Comparison of ENCODE assay signal across 8 cellular contexts in the genomic region with DNA sequence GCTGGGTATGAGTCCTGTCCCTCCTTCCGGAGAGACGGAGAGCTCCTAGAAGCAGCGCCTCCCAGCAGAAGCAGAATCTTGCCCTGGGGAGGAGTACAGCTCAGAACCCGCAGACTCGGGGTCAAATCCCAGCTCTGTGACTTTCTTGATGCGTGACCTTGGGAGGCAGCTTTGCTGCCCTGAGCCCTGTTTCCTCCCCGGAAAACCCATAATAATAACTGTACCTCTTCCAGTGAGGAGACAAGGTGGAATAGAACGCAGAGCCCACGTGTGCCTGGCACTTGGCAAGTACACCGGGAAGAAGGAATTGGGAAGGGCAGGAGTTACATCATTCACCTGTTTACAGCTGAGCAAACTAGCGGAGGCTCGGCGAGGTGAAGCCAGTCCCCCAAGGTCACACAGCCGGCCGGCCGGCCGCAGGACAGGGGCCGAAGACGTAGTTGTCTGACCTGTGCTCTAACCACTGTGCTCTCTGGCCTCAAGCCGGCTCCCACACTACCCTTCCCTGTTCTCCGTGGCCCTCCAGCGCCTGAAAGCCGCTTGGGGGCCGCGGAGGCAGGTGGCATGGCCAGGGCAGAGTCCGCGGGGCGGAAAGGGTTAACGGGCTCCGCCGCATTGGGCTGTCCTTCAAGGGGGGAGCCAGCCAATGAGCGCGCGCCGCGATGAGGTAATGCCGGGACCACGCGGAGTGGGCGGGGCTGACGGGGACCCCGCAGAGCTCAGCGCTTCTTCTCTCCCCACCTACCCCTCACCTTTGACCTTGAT.
DNase-seq lines count a peak whose midpoint lies in the region; ATAC-seq and TF ChIP-seq lines count a peak whose summit lies in the region.

No MANE protein-coding gene starts in this region.

- TF ChIP-seq CTCF in HFF-Myc (IDR thresholded peaks at IDR 0.05; ENCODE audit: low read depth, low read length, missing control alignments): no peak
- TF ChIP-seq CTCF in liver (IDR thresholded peaks at IDR 0.05; ENCODE audit: low read depth, low read length, missing input control): no peak

- WGBS in liver: 7% methylated on average over 43 of the region's 43 CpGs

- H3K9me3 ChIP-seq in duodenal mucosa (ENCODE audit: control insufficient read depth in 1 of 2, low read length in 2 of 2) (no peaks in the 10 kb centered on the region), liver (ENCODE audit: control insufficient read depth in 4 of 4, low read length in 3 of 4) (no peaks in the 10 kb centered on the region)

- H3K4me3 ChIP-seq in HFF-Myc (replicated peaks; ENCODE audit: low read depth, low read length) (peak overlapping the region; percentile 49), duodenal mucosa (ENCODE audit: low read depth in 1 of 2, low read length in 2 of 2) (peak overlapping the region; percentile 80 to 87), liver (ENCODE audit: low read depth in 1 of 3, low read length in 3 of 3) (peak overlapping the region; percentile 46 to 75 (median 63))

- TF ChIP-seq RAD21 in liver (IDR thresholded peaks at IDR 0.05): peak; percentile 23 to 45

- H3K36me3 ChIP-seq in duodenal mucosa (ENCODE audit: control insufficient read depth in 1 of 2, insufficient read depth in 2 of 2, low read length in 2 of 2): peaks cover 0 to 7% of the 10 kb centered on the region in 2 donors
- H3K36me3 ChIP-seq in liver (ENCODE audit: control insufficient read depth in 4 of 4, insufficient read depth in 3 of 4, low read depth in 1 of 4, low read length in 3 of 4): peaks cover 0 to 2% (median 0%) of the 10 kb centered on the region in 4 donors

- H3K9ac ChIP-seq in duodenal mucosa (ENCODE audit: low read depth in 1 of 2, low read length in 2 of 2) (peak overlapping the region; percentile 78 to 98), liver (ENCODE audit: low read depth in 1 of 2, low read length in 2 of 2) (peak overlapping the region; percentile 98 to 99)

- no peaks in the 10 kb centered on the region for H3K27me3 ChIP-seq in duodenal mucosa (ENCODE audit: control insufficient read depth in 1 of 2, insufficient read depth in 2 of 2, low read length in 2 of 2)
- H3K27me3 ChIP-seq in liver (ENCODE audit: control insufficient read depth in 4 of 4, insufficient read depth in 4 of 4, low read length in 3 of 4): no peaks in the 10 kb centered on the region

- peak; percentile 95 for DNase-seq in Ammon's horn (ENCODE audit: low spot score)
- DNase-seq in HFF-Myc (ENCODE audit: extremely low read depth, low read depth): peak; percentile 67
- DNase-seq in NCI-H69 (lab: John Stamatoyannopoulos, UW): peak; percentile 98
- DNase-seq in activated CD8-positive, alpha-beta memory T cell treated with anti-CD3 and anti-CD28 coated beads for 1 hour (ENCODE audit: extremely low read depth in 1 of 2, low read depth in 1 of 2): peak; percentile 65 to 73
- peak; percentile 88 to 92 for DNase-seq in stimulated activated CD4-positive, alpha-beta T cell treated with anti-CD3 and anti-CD28 coated beads, Interleukin-2, amount 100 ng/mL, for 24 hours

- H3K27ac ChIP-seq in duodenal mucosa (ENCODE audit: low read depth, low read length) (peak overlapping the region; percentile 95), liver (ENCODE audit: low read depth in 1 of 2, low read length in 2 of 2) (peak overlapping the region; percentile 100)

- H3K4me1 ChIP-seq in duodenal mucosa (ENCODE audit: control insufficient read depth in 1 of 2, insufficient read depth in 2 of 2, low read length in 2 of 2) (peaks cover 28 to 47% of the 10 kb centered on the region in 2 donors), liver (ENCODE audit: control insufficient read depth in 4 of 4, insufficient read depth in 4 of 4, low read length in 3 of 4) (peaks cover 9 to 39% (median 23%) of the 10 kb centered on the region in 4 donors)

- no peak for ATAC-seq in HG03442 (IDR thresholded peaks at IDR 0.05; ENCODE audit: unreplicated experiment)

TF ChIP-seq in liver, 16 proteins besides CTCF, POLR2A, EP300 and RAD21:
- TF ChIP-seq YY1 (IDR thresholded peaks at IDR 0.05): no peak
- TF ChIP-seq RXRA (IDR thresholded peaks at IDR 0.05): peak; percentile 74 to 82
- peak; percentile 82 for TF ChIP-seq SP1 (IDR thresholded peaks at IDR 0.05)
- TF ChIP-seq HNF4A (conservative IDR thresholded peaks at IDR 0.05): peak; percentile 63 to 76
- peak; percentile 69 for TF ChIP-seq FOXA2 (IDR thresholded peaks at IDR 0.05)
- TF ChIP-seq HNF4G (IDR thresholded peaks at IDR 0.05): peak; percentile 67
- TF ChIP-seq JUND (IDR thresholded peaks at IDR 0.05): peak; percentile 44 to 71
- TF ChIP-seq FOXA1 (IDR thresholded peaks at IDR 0.05): peak; percentile 57
- TF ChIP-seq GABPA (IDR thresholded peaks at IDR 0.05 in 1 of 2, conservative IDR thresholded peaks at IDR 0.05 in 1 of 2): peak in 1 of 2 donors; percentile 17
- TF ChIP-seq, protein P1, sequence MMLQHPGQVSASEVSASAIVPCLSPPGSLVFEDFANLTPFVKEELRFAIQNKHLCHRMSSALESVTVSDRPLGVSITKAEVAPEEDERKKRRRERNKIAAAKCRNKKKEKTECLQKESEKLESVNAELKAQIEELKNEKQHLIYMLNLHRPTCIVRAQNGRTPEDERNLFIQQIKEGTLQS (IDR thresholded peaks at IDR 0.05): peak; percentile 93
- TF ChIP-seq EGR1 (IDR thresholded peaks at IDR 0.05; ENCODE audit: low read depth in 2 of 2): peak in 1 of 2 donors; percentile 49
- TF ChIP-seq, protein P2, sequence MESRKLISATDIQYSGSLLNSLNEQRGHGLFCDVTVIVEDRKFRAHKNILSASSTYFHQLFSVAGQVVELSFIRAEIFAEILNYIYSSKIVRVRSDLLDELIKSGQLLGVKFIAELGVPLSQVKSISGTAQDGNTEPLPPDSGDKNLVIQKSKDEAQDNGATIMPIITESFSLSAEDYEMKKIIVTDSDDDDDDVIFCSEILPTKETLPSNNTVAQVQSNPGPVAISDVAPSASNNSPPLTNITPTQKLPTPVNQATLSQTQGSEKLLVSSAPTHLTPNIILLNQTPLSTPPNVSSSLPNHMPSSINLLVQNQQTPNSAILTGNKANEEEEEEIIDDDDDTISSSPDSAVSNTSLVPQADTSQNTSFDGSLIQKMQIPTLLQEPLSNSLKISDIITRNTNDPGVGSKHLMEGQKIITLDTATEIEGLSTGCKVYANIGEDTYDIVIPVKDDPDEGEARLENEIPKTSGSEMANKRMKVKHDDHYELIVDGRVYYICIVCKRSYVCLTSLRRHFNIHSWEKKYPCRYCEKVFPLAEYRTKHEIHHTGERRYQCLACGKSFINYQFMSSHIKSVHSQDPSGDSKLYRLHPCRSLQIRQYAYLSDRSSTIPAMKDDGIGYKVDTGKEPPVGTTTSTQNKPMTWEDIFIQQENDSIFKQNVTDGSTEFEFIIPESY (IDR thresholded peaks at IDR 0.05): no peak
- TF ChIP-seq TAF1 (conservative IDR thresholded peaks at IDR 0.05): no peak
- TF ChIP-seq NR2F2 (IDR thresholded peaks at IDR 0.05): peak; percentile 95
- TF ChIP-seq, protein P3, sequence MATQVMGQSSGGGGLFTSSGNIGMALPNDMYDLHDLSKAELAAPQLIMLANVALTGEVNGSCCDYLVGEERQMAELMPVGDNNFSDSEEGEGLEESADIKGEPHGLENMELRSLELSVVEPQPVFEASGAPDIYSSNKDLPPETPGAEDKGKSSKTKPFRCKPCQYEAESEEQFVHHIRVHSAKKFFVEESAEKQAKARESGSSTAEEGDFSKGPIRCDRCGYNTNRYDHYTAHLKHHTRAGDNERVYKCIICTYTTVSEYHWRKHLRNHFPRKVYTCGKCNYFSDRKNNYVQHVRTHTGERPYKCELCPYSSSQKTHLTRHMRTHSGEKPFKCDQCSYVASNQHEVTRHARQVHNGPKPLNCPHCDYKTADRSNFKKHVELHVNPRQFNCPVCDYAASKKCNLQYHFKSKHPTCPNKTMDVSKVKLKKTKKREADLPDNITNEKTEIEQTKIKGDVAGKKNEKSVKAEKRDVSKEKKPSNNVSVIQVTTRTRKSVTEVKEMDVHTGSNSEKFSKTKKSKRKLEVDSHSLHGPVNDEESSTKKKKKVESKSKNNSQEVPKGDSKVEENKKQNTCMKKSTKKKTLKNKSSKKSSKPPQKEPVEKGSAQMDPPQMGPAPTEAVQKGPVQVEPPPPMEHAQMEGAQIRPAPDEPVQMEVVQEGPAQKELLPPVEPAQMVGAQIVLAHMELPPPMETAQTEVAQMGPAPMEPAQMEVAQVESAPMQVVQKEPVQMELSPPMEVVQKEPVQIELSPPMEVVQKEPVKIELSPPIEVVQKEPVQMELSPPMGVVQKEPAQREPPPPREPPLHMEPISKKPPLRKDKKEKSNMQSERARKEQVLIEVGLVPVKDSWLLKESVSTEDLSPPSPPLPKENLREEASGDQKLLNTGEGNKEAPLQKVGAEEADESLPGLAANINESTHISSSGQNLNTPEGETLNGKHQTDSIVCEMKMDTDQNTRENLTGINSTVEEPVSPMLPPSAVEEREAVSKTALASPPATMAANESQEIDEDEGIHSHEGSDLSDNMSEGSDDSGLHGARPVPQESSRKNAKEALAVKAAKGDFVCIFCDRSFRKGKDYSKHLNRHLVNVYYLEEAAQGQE (IDR thresholded peaks at IDR 0.05): peak; percentile 70
- TF ChIP-seq, protein P4, sequence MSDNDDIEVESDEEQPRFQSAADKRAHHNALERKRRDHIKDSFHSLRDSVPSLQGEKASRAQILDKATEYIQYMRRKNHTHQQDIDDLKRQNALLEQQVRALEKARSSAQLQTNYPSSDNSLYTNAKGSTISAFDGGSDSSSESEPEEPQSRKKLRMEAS (IDR thresholded peaks at IDR 0.05): peak; percentile 88
